1 cellular context compared by ENCODE assay signal in the genomic region with DNA sequence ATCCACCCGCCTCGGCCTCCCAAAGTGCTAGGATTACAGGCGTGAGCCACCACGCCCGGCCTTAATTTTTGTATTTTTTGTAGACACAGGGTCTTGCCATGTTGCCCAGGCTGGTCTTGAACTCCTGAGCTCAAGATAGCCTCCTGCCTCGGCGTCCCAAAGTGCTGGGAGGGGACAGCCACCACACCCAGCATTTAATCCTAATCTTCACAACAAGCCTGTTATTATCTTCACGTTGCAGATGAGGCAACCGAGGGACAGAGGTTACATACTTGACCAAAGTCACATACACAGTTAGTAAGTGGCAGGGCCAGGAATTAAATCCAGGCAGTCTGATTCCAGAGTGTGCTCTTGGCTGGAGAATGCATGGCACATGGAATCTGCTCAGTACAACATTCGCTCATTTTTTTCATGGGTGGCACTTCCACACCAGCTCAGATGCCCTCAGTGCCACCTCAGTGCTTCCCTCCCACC.
TF ChIP-seq lines count a peak whose summit lies in the region.

No MANE protein-coding gene starts in this region.

TF ChIP-seq in H1, 55 proteins besides CTCF, POLR2A, EP300 and RAD21:
- TF ChIP-seq KDM5A (IDR thresholded peaks at IDR 0.05; ENCODE audit: low read length), result no peak
